29 cellular contexts compared by ENCODE assay signal in genomic region chr17:51814521-51814920, GRCh38.
"Had no signal": no experiment of that assay in that cellular context is flagged by ENCODE, and none has a peak within 500 bp of the region (broad histone marks: within the 10 kb centered on the region; RNA-seq: fewer than 3 reads in every experiment).

No MANE protein-coding gene starts in this region.

- H3K27me3 Mint-ChIP-seq: activated naive CD8-positive, alpha-beta T cell treated with anti-CD3 and anti-CD28 coated beads, Interleukin-2, amount 50 U/mL, for 24 hours; central memory CD8-positive, alpha-beta T cell; stimulated activated memory B cell treated with anti-CD40 and anti-IgM and Interleukin-4, amounts not matched to agents 10 μg/mL and 1 μg/mL and 100 μg/mL, for 72 hours had no signal

- FAIRE-seq: colon, endometrium, frontal cortex, urothelium cell line had no signal

- H3K36me3 Mint-ChIP-seq: activated naive CD4-positive, alpha-beta T cell treated with anti-CD3 and anti-CD28 coated beads, Interleukin-2, amount 50 U/mL, for 24 hours; natural killer cell treated with Interleukin-12 subunit alpha and Interleukin-12 subunit beta and Interleukin-15 and Interleukin-18, amount 100 ng/mL, for 72 hours; stimulated activated memory B cell treated with anti-CD40 and anti-IgM and Interleukin-4, amounts not matched to agents 10 μg/mL and 1 μg/mL and 100 μg/mL, for 72 hours had no signal

- H3K9me3 ChIP-seq: breast epithelium, psoas muscle, sigmoid colon, stomach, tibial artery had no signal

- H3K4me1 ChIP-seq: breast epithelium, left ventricle myocardium inferior, psoas muscle, sigmoid colon, stomach, tibial artery had no signal

- DNase-seq: activated CD4-positive, alpha-beta memory T cell treated with anti-CD3 and anti-CD28 coated beads, Interleukin-2, amount 10 ng/mL, durations not matched to agents 7 days and 5 days; activated CD4-positive, alpha-beta T cell treated with anti-CD3 and anti-CD28 coated beads for 1 hour; activated CD4-positive, alpha-beta T cell treated with anti-CD3 and anti-CD28 coated beads, Interleukin-2, amount 10 ng/mL, durations not matched to agents 7 days and 5 days; activated naive CD8-positive, alpha-beta T cell treated with anti-CD3 and anti-CD28 coated beads, Interleukin-2, amount 50 U/mL, for 24 hours; activated T-cell treated with anti-CD3 and anti-CD28 coated beads, Interleukin-2, amount 50 U/mL, for 48 hours; amygdala; effector CD8-positive, alpha-beta T cell; left ventricle myocardium inferior; mesendoderm; psoas muscle; sigmoid colon; stimulated activated CD4-positive, alpha-beta T cell treated with anti-CD3 and anti-CD28 coated beads, Interleukin-1b, Interleukin-23, amount 100 ng/mL, for 48 hours; stimulated activated CD4-positive, alpha-beta T cell treated with anti-CD3 and anti-CD28 coated beads, Interleukin-4, amount 100 ng/mL, for 4 hours; stimulated activated CD8-positive, alpha-beta memory T cell treated with anti-CD3 and anti-CD28 coated beads, Interleukin-4, amount 100 ng/mL, for 48 hours; stomach; tibial artery had no signal

- H3K27me3 ChIP-seq: breast epithelium, sigmoid colon, stomach, tibial artery had no signal

- H3K9me3 Mint-ChIP-seq: activated CD4-positive, alpha-beta memory T cell treated with anti-CD3 and anti-CD28 coated beads, Interleukin-2, amount 10 ng/mL, durations not matched to agents 7 days and 5 days; activated CD4-positive, alpha-beta T cell treated with anti-CD3 and anti-CD28 coated beads, Interleukin-2, amount 10 ng/mL, durations not matched to agents 7 days and 5 days; activated naive CD4-positive, alpha-beta T cell treated with anti-CD3 and anti-CD28 coated beads, Interleukin-2, amount 50 U/mL, for 24 hours; activated naive CD8-positive, alpha-beta T cell treated with anti-CD3 and anti-CD28 coated beads, Interleukin-2, amount 50 U/mL, for 24 hours; activated T-helper 2 cell treated with anti-CD3 and anti-CD28 coated beads, Interferon-gamma antibody, Interleukin-2, Interleukin-4, amounts not matched to agents 10 μg/mL and 5 μg/mL and 100 μg/mL, durations not matched to agents 14 hours and 24 hours and 36 hours; central memory CD8-positive, alpha-beta T cell; natural killer cell treated with Interleukin-12 subunit alpha and Interleukin-12 subunit beta and Interleukin-15 and Interleukin-18, amount 100 ng/mL, for 72 hours had no signal

- H3K36me3 ChIP-seq: breast epithelium, left ventricle myocardium inferior, sigmoid colon, stomach, tibial artery had no signal

- H3K27ac ChIP-seq: breast epithelium, left ventricle myocardium inferior, psoas muscle, sigmoid colon, stomach, tibial artery had no signal

- H3K4me1 Mint-ChIP-seq: activated CD4-positive, alpha-beta T cell treated with anti-CD3 and anti-CD28 coated beads, Interleukin-2, amount 10 ng/mL, durations not matched to agents 7 days and 5 days; activated naive CD4-positive, alpha-beta T cell treated with anti-CD3 and anti-CD28 coated beads, Interleukin-2, amount 50 U/mL, for 24 hours; activated naive CD8-positive, alpha-beta T cell treated with anti-CD3 and anti-CD28 coated beads, Interleukin-2, amount 50 U/mL, for 24 hours; central memory CD8-positive, alpha-beta T cell; stimulated activated memory B cell treated with anti-CD40 and anti-IgM and Interleukin-4, amounts not matched to agents 10 μg/mL and 1 μg/mL and 100 μg/mL, for 72 hours had no signal

- H3K4me3 ChIP-seq: breast epithelium, left ventricle myocardium inferior, lung, psoas muscle, sigmoid colon, smooth muscle cell, stomach, tibial artery had no signal

- H3K4me3 Mint-ChIP-seq: activated CD4-positive, alpha-beta memory T cell treated with anti-CD3 and anti-CD28 coated beads, Interleukin-2, amount 10 ng/mL, durations not matched to agents 7 days and 5 days; activated CD4-positive, alpha-beta T cell treated with anti-CD3 and anti-CD28 coated beads, Interleukin-2, amount 10 ng/mL, durations not matched to agents 7 days and 5 days; activated naive CD4-positive, alpha-beta T cell treated with anti-CD3 and anti-CD28 coated beads, Interleukin-2, amount 50 U/mL, for 24 hours; activated naive CD8-positive, alpha-beta T cell treated with anti-CD3 and anti-CD28 coated beads, Interleukin-2, amount 50 U/mL, for 24 hours; central memory CD8-positive, alpha-beta T cell; natural killer cell treated with Interleukin-12 subunit alpha and Interleukin-12 subunit beta and Interleukin-15 and Interleukin-18, amount 100 ng/mL, for 72 hours; stimulated activated memory B cell treated with anti-CD40 and anti-IgM and Interleukin-4, amounts not matched to agents 10 μg/mL and 1 μg/mL and 100 μg/mL, for 72 hours; WTC11 had no signal

- H3K27ac Mint-ChIP-seq: activated CD4-positive, alpha-beta memory T cell treated with anti-CD3 and anti-CD28 coated beads, Interleukin-2, amount 10 ng/mL, durations not matched to agents 7 days and 5 days; activated CD4-positive, alpha-beta T cell treated with anti-CD3 and anti-CD28 coated beads, Interleukin-2, amount 10 ng/mL, durations not matched to agents 7 days and 5 days; activated naive CD4-positive, alpha-beta T cell treated with anti-CD3 and anti-CD28 coated beads, Interleukin-2, amount 50 U/mL, for 24 hours; activated naive CD8-positive, alpha-beta T cell treated with anti-CD3 and anti-CD28 coated beads, Interleukin-2, amount 50 U/mL, for 24 hours; activated T-helper 2 cell treated with anti-CD3 and anti-CD28 coated beads, Interferon-gamma antibody, Interleukin-2, Interleukin-4, amounts not matched to agents 10 μg/mL and 5 μg/mL and 100 μg/mL, durations not matched to agents 14 hours and 24 hours and 36 hours; natural killer cell treated with Interleukin-12 subunit alpha and Interleukin-12 subunit beta and Interleukin-15 and Interleukin-18, amount 100 ng/mL, for 72 hours; stimulated activated memory B cell treated with anti-CD40 and anti-IgM and Interleukin-4, amounts not matched to agents 10 μg/mL and 1 μg/mL and 100 μg/mL, for 72 hours; WTC11 had no signal
